Comparison of ENCODE assay signal across 2 cellular contexts in the genomic region with DNA sequence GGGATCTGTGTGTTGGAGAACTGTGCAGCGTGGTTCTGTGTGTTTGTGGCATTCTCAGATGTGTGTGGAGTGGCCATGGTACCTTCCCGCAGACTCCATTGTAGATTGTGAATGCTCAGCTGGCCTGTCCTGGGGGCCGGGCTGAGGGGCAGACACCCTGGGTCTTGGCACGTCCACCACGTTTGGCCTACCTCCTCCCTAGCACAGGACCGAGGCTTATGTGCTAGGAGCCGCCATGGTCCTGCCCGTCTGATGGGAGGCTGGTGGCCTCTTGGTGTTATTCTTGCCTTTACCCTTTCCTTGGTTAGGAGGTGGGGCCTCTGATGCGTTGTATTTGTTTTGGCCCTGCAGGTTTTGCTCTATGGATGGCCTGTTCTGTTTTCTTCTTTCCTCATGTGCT.
TF ChIP-seq lines count a peak whose summit lies in the region.

No MANE protein-coding gene starts in this region.

TF ChIP-seq in SK-N-SH, 30 proteins besides CTCF, POLR2A, EP300 and RAD21 (continued from another document):
- TF ChIP-seq, protein P1, sequence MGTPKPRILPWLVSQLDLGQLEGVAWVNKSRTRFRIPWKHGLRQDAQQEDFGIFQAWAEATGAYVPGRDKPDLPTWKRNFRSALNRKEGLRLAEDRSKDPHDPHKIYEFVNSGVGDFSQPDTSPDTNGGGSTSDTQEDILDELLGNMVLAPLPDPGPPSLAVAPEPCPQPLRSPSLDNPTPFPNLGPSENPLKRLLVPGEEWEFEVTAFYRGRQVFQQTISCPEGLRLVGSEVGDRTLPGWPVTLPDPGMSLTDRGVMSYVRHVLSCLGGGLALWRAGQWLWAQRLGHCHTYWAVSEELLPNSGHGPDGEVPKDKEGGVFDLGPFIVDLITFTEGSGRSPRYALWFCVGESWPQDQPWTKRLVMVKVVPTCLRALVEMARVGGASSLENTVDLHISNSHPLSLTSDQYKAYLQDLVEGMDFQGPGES (IDR thresholded peaks at IDR 0.05; ENCODE audit: low read depth, low read length): no peak
- TF ChIP-seq RXRA (IDR thresholded peaks at IDR 0.05; ENCODE audit: borderline replicate concordance, low read depth) (no peak), ELF1 (IDR thresholded peaks at IDR 0.05) (no peak), JUND (IDR thresholded peaks at IDR 0.05) (no peak), POLR2AphosphoS5 (IDR thresholded peaks at IDR 0.05; ENCODE audit: low read depth, low read length) (no peak), TAF1 (IDR thresholded peaks at IDR 0.05; ENCODE audit: borderline replicate concordance, low read depth, low read length) (no peak), FOSL2 (IDR thresholded peaks at IDR 0.05; ENCODE audit: borderline replicate concordance, low read depth) (no peak), NFIC (IDR thresholded peaks at IDR 0.05; ENCODE audit: borderline replicate concordance) (no peak), CHD2 (IDR thresholded peaks at IDR 0.05; ENCODE audit: low read length, partially characterized antibody) (no peak), RCOR1 (IDR thresholded peaks at IDR 0.05; ENCODE audit: low read length) (no peak), FOXM1 (IDR thresholded peaks at IDR 0.05; ENCODE audit: low read depth) (no peak)
- TF ChIP-seq, protein P2, sequence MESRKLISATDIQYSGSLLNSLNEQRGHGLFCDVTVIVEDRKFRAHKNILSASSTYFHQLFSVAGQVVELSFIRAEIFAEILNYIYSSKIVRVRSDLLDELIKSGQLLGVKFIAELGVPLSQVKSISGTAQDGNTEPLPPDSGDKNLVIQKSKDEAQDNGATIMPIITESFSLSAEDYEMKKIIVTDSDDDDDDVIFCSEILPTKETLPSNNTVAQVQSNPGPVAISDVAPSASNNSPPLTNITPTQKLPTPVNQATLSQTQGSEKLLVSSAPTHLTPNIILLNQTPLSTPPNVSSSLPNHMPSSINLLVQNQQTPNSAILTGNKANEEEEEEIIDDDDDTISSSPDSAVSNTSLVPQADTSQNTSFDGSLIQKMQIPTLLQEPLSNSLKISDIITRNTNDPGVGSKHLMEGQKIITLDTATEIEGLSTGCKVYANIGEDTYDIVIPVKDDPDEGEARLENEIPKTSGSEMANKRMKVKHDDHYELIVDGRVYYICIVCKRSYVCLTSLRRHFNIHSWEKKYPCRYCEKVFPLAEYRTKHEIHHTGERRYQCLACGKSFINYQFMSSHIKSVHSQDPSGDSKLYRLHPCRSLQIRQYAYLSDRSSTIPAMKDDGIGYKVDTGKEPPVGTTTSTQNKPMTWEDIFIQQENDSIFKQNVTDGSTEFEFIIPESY (IDR thresholded peaks at IDR 0.05; ENCODE audit: borderline replicate concordance, low read depth): no peak

TF ChIP-seq in SK-N-SH treated with all-trans-retinoic acid at 6 μM for 48 hours, 23 proteins besides CTCF, POLR2A, EP300 and RAD21:
- no peak for TF ChIP-seq SNAI2 (CRISPR knock-in tag; IDR thresholded peaks at IDR 0.05)
- TF ChIP-seq GLIS3 (CRISPR knock-in tag; IDR thresholded peaks at IDR 0.05): no peak
- TF ChIP-seq CSDC2 (CRISPR knock-in tag; IDR thresholded peaks at IDR 0.05): no peak
- TF ChIP-seq, protein P3, sequence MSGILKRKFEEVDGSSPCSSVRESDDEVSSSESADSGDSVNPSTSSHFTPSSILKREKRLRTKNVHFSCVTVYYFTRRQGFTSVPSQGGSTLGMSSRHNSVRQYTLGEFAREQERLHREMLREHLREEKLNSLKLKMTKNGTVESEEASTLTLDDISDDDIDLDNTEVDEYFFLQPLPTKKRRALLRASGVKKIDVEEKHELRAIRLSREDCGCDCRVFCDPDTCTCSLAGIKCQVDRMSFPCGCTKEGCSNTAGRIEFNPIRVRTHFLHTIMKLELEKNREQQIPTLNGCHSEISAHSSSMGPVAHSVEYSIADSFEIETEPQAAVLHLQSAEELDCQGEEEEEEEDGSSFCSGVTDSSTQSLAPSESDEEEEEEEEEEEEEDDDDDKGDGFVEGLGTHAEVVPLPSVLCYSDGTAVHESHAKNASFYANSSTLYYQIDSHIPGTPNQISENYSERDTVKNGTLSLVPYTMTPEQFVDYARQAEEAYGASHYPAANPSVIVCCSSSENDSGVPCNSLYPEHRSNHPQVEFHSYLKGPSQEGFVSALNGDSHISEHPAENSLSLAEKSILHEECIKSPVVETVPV (CRISPR knock-in tag; IDR thresholded peaks at IDR 0.05): no peak
